In genomic region chr22:27575348-27575747, GRCh38 we compare ENCODE assay signal across 1 cellular context.
TF ChIP-seq lines count a peak whose summit lies in the region.

No MANE protein-coding gene starts in this region.

TF ChIP-seq in K562, 482 proteins besides CTCF, POLR2A, EP300 and RAD21 (continued from another document):
- TF ChIP-seq CHD7 (IDR thresholded peaks at IDR 0.05; ENCODE audit: low read depth, low read length) = no peak
- TF ChIP-seq XRCC3 (IDR thresholded peaks at IDR 0.05) = no peak
- TF ChIP-seq, protein P1, sequence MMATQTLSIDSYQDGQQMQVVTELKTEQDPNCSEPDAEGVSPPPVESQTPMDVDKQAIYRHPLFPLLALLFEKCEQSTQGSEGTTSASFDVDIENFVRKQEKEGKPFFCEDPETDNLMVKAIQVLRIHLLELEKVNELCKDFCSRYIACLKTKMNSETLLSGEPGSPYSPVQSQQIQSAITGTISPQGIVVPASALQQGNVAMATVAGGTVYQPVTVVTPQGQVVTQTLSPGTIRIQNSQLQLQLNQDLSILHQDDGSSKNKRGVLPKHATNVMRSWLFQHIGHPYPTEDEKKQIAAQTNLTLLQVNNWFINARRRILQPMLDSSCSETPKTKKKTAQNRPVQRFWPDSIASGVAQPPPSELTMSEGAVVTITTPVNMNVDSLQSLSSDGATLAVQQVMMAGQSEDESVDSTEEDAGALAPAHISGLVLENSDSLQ (IDR thresholded peaks at IDR 0.05) = no peak
- no peak for TF ChIP-seq ERF (CRISPR knock-in tag; IDR thresholded peaks at IDR 0.05)
- TF ChIP-seq THRAP3 (IDR thresholded peaks at IDR 0.05; ENCODE audit: borderline replicate concordance) = no peak
- TF ChIP-seq ESRRA (IDR thresholded peaks at IDR 0.05; ENCODE audit: borderline replicate concordance, low read depth) = peak; percentile 74; the same call in 1 of the 2 replicates
- TF ChIP-seq ETV1 (tag; conservative IDR thresholded peaks at IDR 0.05; ENCODE audit: low read depth) = no peak
- TF ChIP-seq ZBTB34 (CRISPR knock-in tag; IDR thresholded peaks at IDR 0.05) = no peak
